9 cellular contexts compared by ENCODE assay signal in genomic region chr9:26955222-26955903, GRCh38. TPM values are rescaled to one million over a fixed set of nuclear protein-coding genes. Genes with fewer than 3 reads are reported as not detected.
DNase-seq lines count a peak whose midpoint lies in the region; ATAC-seq and TF ChIP-seq lines count a peak whose summit lies in the region.
"Had no signal": no experiment of that assay in that cellular context is flagged by ENCODE, and none has a peak within 500 bp of the region (broad histone marks: within the 10 kb centered on the region; RNA-seq: fewer than 3 reads in every experiment).

No MANE protein-coding gene starts in this region.

- H3K4me3 Mint-ChIP-seq in activated T-helper 2 cell treated with anti-CD3 and anti-CD28 coated beads, Interferon-gamma antibody, Interleukin-2, Interleukin-4, amounts not matched to agents 10 μg/mL and 5 μg/mL and 100 μg/mL, durations not matched to agents 14 hours and 24 hours and 36 hours (ENCODE audit: low read depth) = peak overlapping the region; percentile 86

- intact Hi-C loops in activated T-helper 2 cell treated with anti-CD3 and anti-CD28 coated beads, Interferon-gamma antibody, Interleukin-2, Interleukin-4, amounts not matched to agents 10 μg/mL and 5 μg/mL and 100 μg/mL, durations not matched to agents 14 hours and 24 hours and 36 hours (cut with micrococcal nuclease) = no loop called here

- H3K9ac ChIP-seq in skeletal muscle satellite cell (ENCODE audit: low read depth, low read length) = peak overlapping the region; percentile 87

- no peaks in the 10 kb centered on the region for H4K20me1 ChIP-seq in hepatocyte (ENCODE audit: insufficient read depth, poor library complexity, severe bottlenecking)

- peak overlapping the region; percentile 74 for H3K4me2 ChIP-seq in hepatocyte
- peak overlapping the region; percentile 88 for H3K4me2 ChIP-seq in skeletal muscle satellite cell (ENCODE audit: low read length)

- ATAC-seq in HG03196 (IDR thresholded peaks at IDR 0.05; ENCODE audit: unreplicated experiment) = no peak

- peak overlapping the region; percentile 83 for H2AFZ ChIP-seq in hepatocyte

- peaks cover 27% of the 10 kb centered on the region for H3K79me2 ChIP-seq in hepatocyte

- H3K9me3 ChIP-seq in hepatocyte (ENCODE audit: low read depth) (no peaks in the 10 kb centered on the region), skeletal muscle satellite cell (replicated peaks; ENCODE audit: low read length) (no peaks in the 10 kb centered on the region)

- TF ChIP-seq CTCF in hepatocyte (IDR thresholded peaks at IDR 0.05; ENCODE audit: poor library complexity) = no peak

- DNase-seq in NCI-H2227 treated with DMSO at 0.1 percent for 48 hours (lab: John Stamatoyannopoulos, UW) (peak; percentile 22), NCI-H2227 (lab: John Stamatoyannopoulos, UW; ENCODE audit: unreplicated experiment) (no peak), KG1 (lab: John Stamatoyannopoulos, UW) (peak; percentile 68), hepatocyte (ENCODE audit: low spot score) (no peak), NCI-H345 (lab: John Stamatoyannopoulos, UW) (no peak)
- DNase-seq in activated T-helper 2 cell treated with anti-CD3 and anti-CD28 coated beads, Interferon-gamma antibody, Interleukin-2, Interleukin-4, amounts not matched to agents 10 μg/mL and 5 μg/mL and 100 μg/mL, durations not matched to agents 14 hours and 24 hours and 36 hours (ENCODE audit: low spot score) = no peak

- H3K27ac ChIP-seq in hepatocyte = peak overlapping the region; percentile 92

- no peaks in the 10 kb centered on the region for H3K27me3 Mint-ChIP-seq in activated T-helper 2 cell treated with anti-CD3 and anti-CD28 coated beads, Interferon-gamma antibody, Interleukin-2, Interleukin-4, amounts not matched to agents 10 μg/mL and 5 μg/mL and 100 μg/mL, durations not matched to agents 14 hours and 24 hours and 36 hours (ENCODE audit: low read depth)

- no peaks in the 10 kb centered on the region for H3K36me3 ChIP-seq in hepatocyte (replicated peaks; ENCODE audit: insufficient read depth, low read depth)
- no peaks in the 10 kb centered on the region for H3K36me3 ChIP-seq in skeletal muscle satellite cell (ENCODE audit: insufficient read depth, low read length)

- no peaks in the 10 kb centered on the region for H3K9me3 Mint-ChIP-seq in activated T-helper 2 cell treated with anti-CD3 and anti-CD28 coated beads, Interferon-gamma antibody, Interleukin-2, Interleukin-4, amounts not matched to agents 10 μg/mL and 5 μg/mL and 100 μg/mL, durations not matched to agents 14 hours and 24 hours and 36 hours

- peaks cover 11% of the 10 kb centered on the region for H3K4me1 ChIP-seq in hepatocyte (ENCODE audit: insufficient read depth)
- peaks cover 18% of the 10 kb centered on the region for H3K4me1 ChIP-seq in skeletal muscle satellite cell (ENCODE audit: control insufficient read depth, insufficient read depth, low read length)

- H3K4me3 ChIP-seq in hepatocyte (peak overlapping the region; percentile 38), skeletal muscle satellite cell (ENCODE audit: low read length) (peak overlapping the region; percentile 86)

- H3K36me3 Mint-ChIP-seq in activated T-helper 2 cell treated with anti-CD3 and anti-CD28 coated beads, Interferon-gamma antibody, Interleukin-2, Interleukin-4, amounts not matched to agents 10 μg/mL and 5 μg/mL and 100 μg/mL, durations not matched to agents 14 hours and 24 hours and 36 hours (ENCODE audit: low read depth) = no peaks in the 10 kb centered on the region

- WGBS in hepatocyte (ENCODE audit: low lambda C conversion rate, missing lambda C conversion rate) = 77% methylated on average over 4 of the region's 4 CpGs

- H3K27ac Mint-ChIP-seq in activated T-helper 2 cell treated with anti-CD3 and anti-CD28 coated beads, Interferon-gamma antibody, Interleukin-2, Interleukin-4, amounts not matched to agents 10 μg/mL and 5 μg/mL and 100 μg/mL, durations not matched to agents 14 hours and 24 hours and 36 hours = peak overlapping the region; percentile 92

- H3K27me3 ChIP-seq in hepatocyte (no peaks in the 10 kb centered on the region), skeletal muscle satellite cell (ENCODE audit: control insufficient read depth, insufficient read depth, low read length) (no peaks in the 10 kb centered on the region)

- H3K9me2 ChIP-seq in hepatocyte (replicated peaks; ENCODE audit: insufficient read depth) = no peaks in the 10 kb centered on the region

- peaks cover 34% of the 10 kb centered on the region for H3K4me1 Mint-ChIP-seq in activated T-helper 2 cell treated with anti-CD3 and anti-CD28 coated beads, Interferon-gamma antibody, Interleukin-2, Interleukin-4, amounts not matched to agents 10 μg/mL and 5 μg/mL and 100 μg/mL, durations not matched to agents 14 hours and 24 hours and 36 hours (ENCODE audit: low read depth)

RNA-seq across cellular contexts. Expression of gene IFT74, which starts 0.8 kb away (rescaled TPM):
- 8.3 and 10.4 TPM in 2 replicates for total RNA-seq in activated T-helper 2 cell treated with anti-CD3 and anti-CD28 coated beads, Interferon-gamma antibody, Interleukin-2, Interleukin-4, amounts not matched to agents 10 μg/mL and 5 μg/mL and 100 μg/mL, durations not matched to agents 14 hours and 24 hours and 36 hours
- total RNA-seq in hepatocyte = 14.8 and 15.3 TPM in 2 replicates
- 9.6 and 12.6 TPM in 2 replicates for polyA plus RNA-seq in hepatocyte
- 8.7 and 10.4 TPM in 2 replicates for total RNA-seq in skeletal muscle satellite cell (2012; rRNA removed)

RNA-seq across cellular contexts. Expression of gene PLAA, which starts 8.3 kb away (rescaled TPM):
- 36.4 and 42.0 TPM in 2 replicates for total RNA-seq in activated T-helper 2 cell treated with anti-CD3 and anti-CD28 coated beads, Interferon-gamma antibody, Interleukin-2, Interleukin-4, amounts not matched to agents 10 μg/mL and 5 μg/mL and 100 μg/mL, durations not matched to agents 14 hours and 24 hours and 36 hours
- 24.7 and 33.9 TPM in 2 replicates for total RNA-seq in hepatocyte
- polyA plus RNA-seq in hepatocyte = 22.8 and 26.7 TPM in 2 replicates
- total RNA-seq in skeletal muscle satellite cell (2012; rRNA removed) = 36.0 and 46.6 TPM in 2 replicates

RNA-seq across cellular contexts. Expression of gene LRRC19, which starts 50.1 kb away (rescaled TPM):
- not detected in 2 replicates for total RNA-seq in activated T-helper 2 cell treated with anti-CD3 and anti-CD28 coated beads, Interferon-gamma antibody, Interleukin-2, Interleukin-4, amounts not matched to agents 10 μg/mL and 5 μg/mL and 100 μg/mL, durations not matched to agents 14 hours and 24 hours and 36 hours
- 44.6 and 44.8 TPM in 2 replicates for total RNA-seq in hepatocyte
- polyA plus RNA-seq in hepatocyte = 8.6 and 9.6 TPM in 2 replicates
- not detected in 2 replicates for total RNA-seq in skeletal muscle satellite cell (2012; rRNA removed)
- total RNA-seq: Daoy had no signal

Comparison
In these comparisons a context has a peak if more than half of its experiments do, and no peak if none do; other contexts are left out.
1. DNase-seq: peak in NCI-H2227 treated with DMSO at 0.1 percent for 48 hours (single experiment) and KG1 (single experiment); none in NCI-H2227 (single experiment), activated T-helper 2 cell treated with anti-CD3 and anti-CD28 coated beads, Interferon-gamma antibody, Interleukin-2, Interleukin-4, amounts not matched to agents 10 μg/mL and 5 μg/mL and 100 μg/mL, durations not matched to agents 14 hours and 24 hours and 36 hours (single experiment), hepatocyte (single experiment) and NCI-H345 (single experiment).
2. RNA of gene LRRC19, which starts 50.1 kb away (total RNA-seq): 44.6 to 44.8 TPM in hepatocyte; not detected in activated T-helper 2 cell treated with anti-CD3 and anti-CD28 coated beads, Interferon-gamma antibody, Interleukin-2, Interleukin-4, amounts not matched to agents 10 μg/mL and 5 μg/mL and 100 μg/mL, durations not matched to agents 14 hours and 24 hours and 36 hours; every median in the first group is over 10 times any median in the second.